Comparison of ENCODE assay signal across 8 cellular contexts in genomic region chr6:161168281-161168891, GRCh38.
DNase-seq lines count a peak whose midpoint lies in the region; ATAC-seq and TF ChIP-seq lines count a peak whose summit lies in the region.

No MANE protein-coding gene starts in this region.

- no peaks in the 10 kb centered on the region for H3K79me2 ChIP-seq in DOHH2 (ENCODE audit: control insufficient read depth, low read length)

- ATAC-seq in GM19023 (IDR thresholded peaks at IDR 0.05; ENCODE audit: unreplicated experiment) (no peak), HG02981 (IDR thresholded peaks at IDR 0.05; ENCODE audit: unreplicated experiment) (no peak)

- peak; percentile 82 for DNase-seq in NCI-H2171 treated with DMSO at 0.1 percent for 48 hours (lab: John Stamatoyannopoulos, UW)
- peak; percentile 27 for DNase-seq in colonic mucosa
- no peak for DNase-seq in activated T-cell treated with anti-CD3 and anti-CD28 coated beads for 4 hours
- no peak for DNase-seq in WERI-Rb-1

- no peaks in the 10 kb centered on the region for H3K9me2 ChIP-seq in DOHH2 (replicated peaks; ENCODE audit: control insufficient read depth, low read length)

- H3K4me1 ChIP-seq in DOHH2 (ENCODE audit: control insufficient read depth, low read length) (peaks cover 48% of the 10 kb centered on the region), colonic mucosa (no peaks in the 10 kb centered on the region)

- H3K4me3 ChIP-seq in DOHH2 (ENCODE audit: low read length) (peak overlapping the region; percentile 72), colonic mucosa (no peak overlapping the region), WERI-Rb-1 (ENCODE audit: low read depth, low read length) (no peak overlapping the region)

- peak overlapping the region; percentile 96 for H3K27ac ChIP-seq in DOHH2 (ENCODE audit: low read depth, low read length)
- no peak overlapping the region for H3K27ac ChIP-seq in colonic mucosa
- H3K27ac ChIP-seq in WERI-Rb-1, result no peak overlapping the region

- H3K9me3 ChIP-seq in DOHH2 (ENCODE audit: control insufficient read depth, insufficient read depth, low read length), result peaks cover 6% of the 10 kb centered on the region; the same call in 1 of the 2 replicates
- H3K9me3 ChIP-seq in colonic mucosa, result no peaks in the 10 kb centered on the region
- no peaks in the 10 kb centered on the region for H3K9me3 ChIP-seq in WERI-Rb-1 (ENCODE audit: severe bottlenecking)

- no peaks in the 10 kb centered on the region for H4K20me1 ChIP-seq in DOHH2 (ENCODE audit: control insufficient read depth, insufficient read depth, low read depth, low read length)

- H3K4me3 Mint-ChIP-seq in nephron, result no peak overlapping the region

- H3F3A ChIP-seq in DOHH2 (ENCODE audit: control insufficient read depth, insufficient read depth), result peaks cover 20% of the 10 kb centered on the region

- intact Hi-C loops in colonic mucosa (cut with DNase I), result no loop called here

- H3K36me3 ChIP-seq in DOHH2 (ENCODE audit: control insufficient read depth, low read length) (no peaks in the 10 kb centered on the region), colonic mucosa (no peaks in the 10 kb centered on the region), WERI-Rb-1 (peaks cover 8% of the 10 kb centered on the region)

- H3K27ac Mint-ChIP-seq in nephron, result peak overlapping the region; percentile 43 to 70 (median 53)

- no peaks in the 10 kb centered on the region for H3K27me3 Mint-ChIP-seq in nephron (ENCODE audit: low read depth)

- H3K4me1 Mint-ChIP-seq in nephron, result peaks cover 29% of the 10 kb centered on the region

- no peak for TF ChIP-seq CTCF in DOHH2 (IDR thresholded peaks at IDR 0.05; ENCODE audit: low read depth, low read length, poor library complexity, severe bottlenecking)
- no peak for TF ChIP-seq CTCF in colonic mucosa (IDR thresholded peaks at IDR 0.05)
- no peak for TF ChIP-seq CTCF in nephron (IDR thresholded peaks at IDR 0.05; ENCODE audit: unreplicated experiment in 3 of 3)
- TF ChIP-seq CTCF in WERI-Rb-1 (IDR thresholded peaks at IDR 0.05; ENCODE audit: low read depth, low read length), result no peak

- H3K27me3 ChIP-seq in DOHH2 (ENCODE audit: control insufficient read depth, low read length), result no peaks in the 10 kb centered on the region
- H3K27me3 ChIP-seq in colonic mucosa, result no peaks in the 10 kb centered on the region
- H3K27me3 ChIP-seq in WERI-Rb-1 (ENCODE audit: insufficient read depth, low read depth, severe bottlenecking), result no peaks in the 10 kb centered on the region

- peak overlapping the region; percentile 86 for H3K4me2 ChIP-seq in DOHH2 (ENCODE audit: low read length)

- peaks cover 8% of the 10 kb centered on the region for H3K9me3 Mint-ChIP-seq in nephron

- no peak overlapping the region for H3K9ac ChIP-seq in colonic mucosa (ENCODE audit: low read depth in 2 of 2, low read length in 2 of 2)

- peaks cover 42% of the 10 kb centered on the region for H3K36me3 Mint-ChIP-seq in nephron (ENCODE audit: low read depth)

Comparison
In these comparisons a context has a peak if more than half of its experiments do, and no peak if none do; other contexts are left out.
1. DNase-seq: peak in NCI-H2171 treated with DMSO at 0.1 percent for 48 hours (single experiment) and colonic mucosa (single experiment); none in activated T-cell treated with anti-CD3 and anti-CD28 coated beads for 4 hours (single experiment) and WERI-Rb-1 (single experiment).